In genomic region chr10:75755528-75755927, GRCh38 we compare ENCODE assay signal across 31 cellular contexts.
"Had no signal": no experiment of that assay in that cellular context is flagged by ENCODE, and none has a peak within 500 bp of the region (broad histone marks: within the 10 kb centered on the region; RNA-seq: fewer than 3 reads in every experiment).

No MANE protein-coding gene starts in this region.

- H3K9me3 ChIP-seq: gastroesophageal sphincter, stomach, suprapubic skin, tibial nerve had no signal

- H3K27ac ChIP-seq: brain microvascular endothelial cell, gastroesophageal sphincter, skin epidermis, stomach, suprapubic skin, VCaP had no signal

- ATAC-seq: activated CD4-positive, CD25-positive, alpha-beta regulatory T cell treated with anti-CD3 and anti-CD28 coated beads, Interleukin-2, amount 50 U/mL, for 24 hours; activated T-cell treated with anti-CD3 and anti-CD28 coated beads, Interleukin-2, amount 50 U/mL, for 4 hours; activated T-helper 17 cell treated with anti-CD3 and anti-CD28 coated beads, Interleukin-2, amount 50 U/mL, for 72 hours; effector memory CD8-positive, alpha-beta T cell; gastroesophageal sphincter; left colon; natural killer cell; right cardiac atrium; stimulated activated naive B cell treated with anti-CD40 and anti-IgM and Interleukin-4, amounts not matched to agents 10 μg/mL and 1 μg/mL and 100 μg/mL, for 72 hours had no signal

- H3K36me3 ChIP-seq: brain microvascular endothelial cell, gastroesophageal sphincter, stomach, suprapubic skin, tibial nerve had no signal

- DNase-seq: activated CD4-positive, alpha-beta memory T cell treated with anti-CD3 and anti-CD28 coated beads for 36 hours; activated CD4-positive, alpha-beta T cell treated with anti-CD3 and anti-CD28 coated beads, Interleukin-2, amount 10 ng/mL, durations not matched to agents 24 days and 14 days; activated gamma-delta T cell treated with Interleukin-2 at 50 U/mL for 16 hours; activated naive CD4-positive, alpha-beta T cell treated with anti-CD3 and anti-CD28 coated beads, Interleukin-2, amount 50 U/mL, for 16 hours; activated T-cell treated with anti-CD3 and anti-CD28 coated beads, Interleukin-2, amount 50 U/mL, for 4 hours; amniotic stem cell; brain microvascular endothelial cell; cortex of kidney; effector memory CD8-positive, alpha-beta T cell; erythroblast; head of caudate nucleus; hypothalamus; immature natural killer cell; kidney; left colon; mesendoderm; natural killer cell; right cardiac atrium; stimulated activated CD4-positive, alpha-beta T cell treated with anti-CD3 and anti-CD28 coated beads, Interleukin-4, amount 100 ng/mL, for 4 hours; stimulated activated CD8-positive, alpha-beta memory T cell treated with anti-CD3 and anti-CD28 coated beads, Interleukin-4, amount 100 ng/mL, for 48 hours; stimulated activated naive B cell treated with anti-CD40 and anti-IgM and Interleukin-4, amounts not matched to agents 10 μg/mL and 1 μg/mL and 100 μg/mL, for 72 hours; stomach; T-helper 1 cell had no signal

- H3K4me1 ChIP-seq: suprapubic skin had no signal

- H3K4me3 ChIP-seq: gastroesophageal sphincter, lung, skin epidermis, stomach, suprapubic skin, tibial nerve had no signal

- H3K27me3 ChIP-seq: brain microvascular endothelial cell, gastroesophageal sphincter, stomach, suprapubic skin, tibial nerve had no signal
